Comparison of ENCODE assay signal across 11 cellular contexts in the genomic region with DNA sequence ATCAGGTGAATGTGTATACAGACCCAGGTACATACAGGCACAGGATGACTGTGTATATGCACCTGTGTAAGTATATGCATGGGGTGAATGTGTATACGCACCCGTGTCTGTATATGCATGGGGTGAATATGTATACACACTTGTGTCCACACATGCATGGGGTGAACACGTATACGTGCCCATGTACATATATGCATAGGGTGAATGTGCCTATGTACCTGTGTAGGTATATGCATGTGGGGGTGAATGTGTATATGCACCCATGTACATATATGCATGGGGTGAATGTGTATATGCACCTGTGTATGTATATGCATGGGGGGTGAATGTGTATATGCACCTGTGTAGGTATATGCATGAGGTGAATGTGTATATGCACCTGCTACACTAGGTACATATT. TPM values are rescaled to one million over a fixed set of nuclear protein-coding genes. Genes with fewer than 3 reads are reported as not detected.
"Had no signal": no experiment of that assay in that cellular context is flagged by ENCODE, and none has a peak within 500 bp of the region (broad histone marks: within the 10 kb centered on the region; RNA-seq: fewer than 3 reads in every experiment).

No MANE protein-coding gene starts in this region.

- H2AFZ ChIP-seq: GM23338 had no signal

- DNase-seq: H9, HCEC 1CT, HFFc6, IMR-90, KG1 had no signal

- FAIRE-seq: H1, H54, K562 had no signal

- H3K4me2 ChIP-seq: GM23338 had no signal

- ATAC-seq: GM23338, K562 had no signal

- H3K4me3 ChIP-seq: GM23338, K562 had no signal

- H3K27ac ChIP-seq: HL-60 had no signal

RNA-seq across cellular contexts. Expression of a gene that starts 6.9 kb away (rescaled TPM):
- total RNA-seq: GM23338, H1, H9, HFFc6, HT1080, IMR-90, K562 had no signal
- polyA plus RNA-seq: GM23338, H1, IMR-90, K562 had no signal
